ENCODE assay signal across 1 cellular context in the genomic region with DNA sequence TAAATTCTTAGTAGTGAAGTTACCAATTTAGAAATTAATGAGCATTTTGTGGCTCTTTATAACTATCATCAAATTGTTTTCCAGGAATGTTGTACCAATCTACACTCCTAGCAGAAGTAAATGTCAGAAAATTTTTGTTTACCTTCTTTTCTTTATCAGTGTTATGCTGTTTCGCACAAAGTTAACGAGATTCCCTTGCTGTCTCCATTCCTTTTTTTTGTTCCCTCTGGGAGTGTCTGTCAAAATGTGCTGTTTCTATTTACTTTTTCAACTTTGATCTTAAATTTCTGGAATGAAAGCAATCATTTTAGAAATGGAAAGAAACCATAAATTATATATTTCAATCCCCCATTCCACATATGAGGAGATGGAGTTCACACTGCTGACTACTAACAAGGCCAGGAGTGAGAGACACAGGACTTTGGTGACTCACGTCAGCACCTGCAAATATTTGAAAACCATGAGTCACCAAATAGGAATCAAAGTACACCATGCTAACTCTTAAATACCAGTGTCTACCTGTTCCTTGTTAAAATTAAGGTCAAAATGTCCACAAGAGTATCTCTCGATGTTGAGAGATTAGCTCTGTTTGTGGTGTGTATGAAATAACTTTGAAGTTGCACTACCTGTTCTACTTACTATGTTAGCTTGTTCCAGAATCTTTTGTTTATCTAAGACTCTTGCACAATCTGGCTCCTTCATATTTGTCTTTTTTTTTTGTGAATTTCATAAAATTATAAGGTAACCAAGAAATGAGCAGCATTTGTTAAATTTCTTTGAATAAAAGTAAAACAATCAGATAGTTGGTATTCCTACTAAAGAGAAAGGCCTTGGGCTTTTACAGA.
TF ChIP-seq lines count a peak whose summit lies in the region.

No MANE protein-coding gene starts in this region.

TF ChIP-seq in HepG2, 621 proteins besides CTCF, POLR2A, EP300 and RAD21 (continued from another document and continues in another):
- TF ChIP-seq, protein P1, sequence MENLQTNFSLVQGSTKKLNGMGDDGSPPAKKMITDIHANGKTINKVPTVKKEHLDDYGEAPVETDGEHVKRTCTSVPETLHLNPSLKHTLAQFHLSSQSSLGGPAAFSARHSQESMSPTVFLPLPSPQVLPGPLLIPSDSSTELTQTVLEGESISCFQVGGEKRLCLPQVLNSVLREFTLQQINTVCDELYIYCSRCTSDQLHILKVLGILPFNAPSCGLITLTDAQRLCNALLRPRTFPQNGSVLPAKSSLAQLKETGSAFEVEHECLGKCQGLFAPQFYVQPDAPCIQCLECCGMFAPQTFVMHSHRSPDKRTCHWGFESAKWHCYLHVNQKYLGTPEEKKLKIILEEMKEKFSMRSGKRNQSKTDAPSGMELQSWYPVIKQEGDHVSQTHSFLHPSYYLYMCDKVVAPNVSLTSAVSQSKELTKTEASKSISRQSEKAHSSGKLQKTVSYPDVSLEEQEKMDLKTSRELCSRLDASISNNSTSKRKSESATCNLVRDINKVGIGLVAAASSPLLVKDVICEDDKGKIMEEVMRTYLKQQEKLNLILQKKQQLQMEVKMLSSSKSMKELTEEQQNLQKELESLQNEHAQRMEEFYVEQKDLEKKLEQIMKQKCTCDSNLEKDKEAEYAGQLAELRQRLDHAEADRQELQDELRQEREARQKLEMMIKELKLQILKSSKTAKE (CRISPR knock-in tag; IDR thresholded peaks at IDR 0.05; ENCODE audit: borderline replicate concordance) = no peak
- TF ChIP-seq ATF7 (IDR thresholded peaks at IDR 0.05) (peak; percentile 65), ATF7 (CRISPR knock-in tag; IDR thresholded peaks at IDR 0.05) (peak; percentile 68; the same call in 1 of the 2 replicates), SPEN (CRISPR knock-in tag; IDR thresholded peaks at IDR 0.05; ENCODE audit: low read depth) (no peak), ZBTB21 (CRISPR knock-in tag; IDR thresholded peaks at IDR 0.05) (peak; percentile 58; the same call in 1 of the 2 replicates), NRL (CRISPR knock-in tag; IDR thresholded peaks at IDR 0.05; ENCODE audit: borderline replicate concordance) (no peak), RAD51 (IDR thresholded peaks at IDR 0.05; ENCODE audit: borderline replicate concordance) (no peak), ZSCAN22 (CRISPR knock-in tag; IDR thresholded peaks at IDR 0.05) (no peak), ZNF207 (IDR thresholded peaks at IDR 0.05; ENCODE audit: borderline replicate concordance) (no peak), ZNF670 (CRISPR knock-in tag; IDR thresholded peaks at IDR 0.05; ENCODE audit: borderline replicate concordance) (no peak), ARNT (IDR thresholded peaks at IDR 0.05) (no peak), TMF1 (CRISPR knock-in tag; IDR thresholded peaks at IDR 0.05; ENCODE audit: low read depth) (no peak), KDM2A (CRISPR knock-in tag; IDR thresholded peaks at IDR 0.05; ENCODE audit: borderline replicate concordance, low read depth) (no peak), ZNF616 (CRISPR knock-in tag; IDR thresholded peaks at IDR 0.05; ENCODE audit: low read depth) (no peak), ZNF776 (CRISPR knock-in tag; IDR thresholded peaks at IDR 0.05) (no peak), CCDC6 (CRISPR knock-in tag; IDR thresholded peaks at IDR 0.05) (no peak), ZNF614 (CRISPR knock-in tag; IDR thresholded peaks at IDR 0.05; ENCODE audit: borderline replicate concordance) (no peak), ZNF841 (CRISPR knock-in tag; IDR thresholded peaks at IDR 0.05; ENCODE audit: borderline replicate concordance) (no peak), RBM39 (IDR thresholded peaks at IDR 0.05; ENCODE audit: low read depth, low read length, poor library complexity, severe bottlenecking) (no peak), IRX3 (CRISPR knock-in tag; IDR thresholded peaks at IDR 0.05; ENCODE audit: borderline replicate concordance, low read depth) (no peak), CHCHD3 (CRISPR knock-in tag; IDR thresholded peaks at IDR 0.05) (no peak), NR1H2 (CRISPR knock-in tag; IDR thresholded peaks at IDR 0.05; ENCODE audit: borderline replicate concordance, low read depth) (no peak), HMG20B (CRISPR knock-in tag; conservative IDR thresholded peaks at IDR 0.05) (0 out of 2 replicates have a peak, but pooled peaks have one; percentile 39), ATRX (CRISPR knock-in tag; IDR thresholded peaks at IDR 0.05; ENCODE audit: borderline replicate concordance) (no peak), ZFP41 (CRISPR knock-in tag; IDR thresholded peaks at IDR 0.05; ENCODE audit: borderline replicate concordance) (no peak), ZMAT3 (CRISPR knock-in tag; conservative IDR thresholded peaks at IDR 0.05) (no peak), ZNF816 (CRISPR knock-in tag; IDR thresholded peaks at IDR 0.05; ENCODE audit: borderline replicate concordance) (0 out of 2 replicates have a peak, but pooled peaks have one; percentile 34), SRSF9 (IDR thresholded peaks at IDR 0.05; ENCODE audit: borderline replicate concordance, insufficient read depth, low read depth, low read length, poor library complexity, severe bottlenecking) (no peak), GTF2F1 (IDR thresholded peaks at IDR 0.05; ENCODE audit: low read length) (no peak), PHF21A (CRISPR knock-in tag; IDR thresholded peaks at IDR 0.05) (0 out of 2 replicates have a peak, but pooled peaks have one; percentile 30), ZNF430 (CRISPR knock-in tag; IDR thresholded peaks at IDR 0.05) (no peak), HDAC2 (CRISPR knock-in tag; IDR thresholded peaks at IDR 0.05) (peak; percentile 86), ZNF3 (CRISPR knock-in tag; IDR thresholded peaks at IDR 0.05) (no peak), RXRA (CRISPR knock-in tag; IDR thresholded peaks at IDR 0.05) (peak; percentile 54; the same call in 1 of the 2 replicates), PHF8 (CRISPR knock-in tag; IDR thresholded peaks at IDR 0.05) (peak; percentile 21; the same call in 1 of the 2 replicates), KDM5B (CRISPR knock-in tag; IDR thresholded peaks at IDR 0.05; ENCODE audit: borderline replicate concordance) (no peak), ZNF251 (CRISPR knock-in tag; IDR thresholded peaks at IDR 0.05) (no peak), RCOR2 (CRISPR knock-in tag; IDR thresholded peaks at IDR 0.05) (peak; percentile 87), ZNF543 (CRISPR knock-in tag; IDR thresholded peaks at IDR 0.05) (no peak), ZNF446 (CRISPR knock-in tag; IDR thresholded peaks at IDR 0.05) (no peak)
- TF ChIP-seq, protein P2, sequence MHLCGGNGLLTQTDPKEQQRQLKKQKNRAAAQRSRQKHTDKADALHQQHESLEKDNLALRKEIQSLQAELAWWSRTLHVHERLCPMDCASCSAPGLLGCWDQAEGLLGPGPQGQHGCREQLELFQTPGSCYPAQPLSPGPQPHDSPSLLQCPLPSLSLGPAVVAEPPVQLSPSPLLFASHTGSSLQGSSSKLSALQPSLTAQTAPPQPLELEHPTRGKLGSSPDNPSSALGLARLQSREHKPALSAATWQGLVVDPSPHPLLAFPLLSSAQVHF (CRISPR knock-in tag; IDR thresholded peaks at IDR 0.05) = no peak
- TF ChIP-seq, protein P3, sequence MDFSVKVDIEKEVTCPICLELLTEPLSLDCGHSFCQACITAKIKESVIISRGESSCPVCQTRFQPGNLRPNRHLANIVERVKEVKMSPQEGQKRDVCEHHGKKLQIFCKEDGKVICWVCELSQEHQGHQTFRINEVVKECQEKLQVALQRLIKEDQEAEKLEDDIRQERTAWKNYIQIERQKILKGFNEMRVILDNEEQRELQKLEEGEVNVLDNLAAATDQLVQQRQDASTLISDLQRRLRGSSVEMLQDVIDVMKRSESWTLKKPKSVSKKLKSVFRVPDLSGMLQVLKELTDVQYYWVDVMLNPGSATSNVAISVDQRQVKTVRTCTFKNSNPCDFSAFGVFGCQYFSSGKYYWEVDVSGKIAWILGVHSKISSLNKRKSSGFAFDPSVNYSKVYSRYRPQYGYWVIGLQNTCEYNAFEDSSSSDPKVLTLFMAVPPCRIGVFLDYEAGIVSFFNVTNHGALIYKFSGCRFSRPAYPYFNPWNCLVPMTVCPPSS (IDR thresholded peaks at IDR 0.05) = no peak
- TF ChIP-seq, protein P4, sequence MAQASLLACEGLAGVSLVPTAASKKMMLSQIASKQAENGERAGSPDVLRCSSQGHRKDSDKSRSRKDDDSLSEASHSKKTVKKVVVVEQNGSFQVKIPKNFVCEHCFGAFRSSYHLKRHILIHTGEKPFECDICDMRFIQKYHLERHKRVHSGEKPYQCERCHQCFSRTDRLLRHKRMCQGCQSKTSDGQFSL (CRISPR knock-in tag; IDR thresholded peaks at IDR 0.05) = no peak
- TF ChIP-seq, protein P5, sequence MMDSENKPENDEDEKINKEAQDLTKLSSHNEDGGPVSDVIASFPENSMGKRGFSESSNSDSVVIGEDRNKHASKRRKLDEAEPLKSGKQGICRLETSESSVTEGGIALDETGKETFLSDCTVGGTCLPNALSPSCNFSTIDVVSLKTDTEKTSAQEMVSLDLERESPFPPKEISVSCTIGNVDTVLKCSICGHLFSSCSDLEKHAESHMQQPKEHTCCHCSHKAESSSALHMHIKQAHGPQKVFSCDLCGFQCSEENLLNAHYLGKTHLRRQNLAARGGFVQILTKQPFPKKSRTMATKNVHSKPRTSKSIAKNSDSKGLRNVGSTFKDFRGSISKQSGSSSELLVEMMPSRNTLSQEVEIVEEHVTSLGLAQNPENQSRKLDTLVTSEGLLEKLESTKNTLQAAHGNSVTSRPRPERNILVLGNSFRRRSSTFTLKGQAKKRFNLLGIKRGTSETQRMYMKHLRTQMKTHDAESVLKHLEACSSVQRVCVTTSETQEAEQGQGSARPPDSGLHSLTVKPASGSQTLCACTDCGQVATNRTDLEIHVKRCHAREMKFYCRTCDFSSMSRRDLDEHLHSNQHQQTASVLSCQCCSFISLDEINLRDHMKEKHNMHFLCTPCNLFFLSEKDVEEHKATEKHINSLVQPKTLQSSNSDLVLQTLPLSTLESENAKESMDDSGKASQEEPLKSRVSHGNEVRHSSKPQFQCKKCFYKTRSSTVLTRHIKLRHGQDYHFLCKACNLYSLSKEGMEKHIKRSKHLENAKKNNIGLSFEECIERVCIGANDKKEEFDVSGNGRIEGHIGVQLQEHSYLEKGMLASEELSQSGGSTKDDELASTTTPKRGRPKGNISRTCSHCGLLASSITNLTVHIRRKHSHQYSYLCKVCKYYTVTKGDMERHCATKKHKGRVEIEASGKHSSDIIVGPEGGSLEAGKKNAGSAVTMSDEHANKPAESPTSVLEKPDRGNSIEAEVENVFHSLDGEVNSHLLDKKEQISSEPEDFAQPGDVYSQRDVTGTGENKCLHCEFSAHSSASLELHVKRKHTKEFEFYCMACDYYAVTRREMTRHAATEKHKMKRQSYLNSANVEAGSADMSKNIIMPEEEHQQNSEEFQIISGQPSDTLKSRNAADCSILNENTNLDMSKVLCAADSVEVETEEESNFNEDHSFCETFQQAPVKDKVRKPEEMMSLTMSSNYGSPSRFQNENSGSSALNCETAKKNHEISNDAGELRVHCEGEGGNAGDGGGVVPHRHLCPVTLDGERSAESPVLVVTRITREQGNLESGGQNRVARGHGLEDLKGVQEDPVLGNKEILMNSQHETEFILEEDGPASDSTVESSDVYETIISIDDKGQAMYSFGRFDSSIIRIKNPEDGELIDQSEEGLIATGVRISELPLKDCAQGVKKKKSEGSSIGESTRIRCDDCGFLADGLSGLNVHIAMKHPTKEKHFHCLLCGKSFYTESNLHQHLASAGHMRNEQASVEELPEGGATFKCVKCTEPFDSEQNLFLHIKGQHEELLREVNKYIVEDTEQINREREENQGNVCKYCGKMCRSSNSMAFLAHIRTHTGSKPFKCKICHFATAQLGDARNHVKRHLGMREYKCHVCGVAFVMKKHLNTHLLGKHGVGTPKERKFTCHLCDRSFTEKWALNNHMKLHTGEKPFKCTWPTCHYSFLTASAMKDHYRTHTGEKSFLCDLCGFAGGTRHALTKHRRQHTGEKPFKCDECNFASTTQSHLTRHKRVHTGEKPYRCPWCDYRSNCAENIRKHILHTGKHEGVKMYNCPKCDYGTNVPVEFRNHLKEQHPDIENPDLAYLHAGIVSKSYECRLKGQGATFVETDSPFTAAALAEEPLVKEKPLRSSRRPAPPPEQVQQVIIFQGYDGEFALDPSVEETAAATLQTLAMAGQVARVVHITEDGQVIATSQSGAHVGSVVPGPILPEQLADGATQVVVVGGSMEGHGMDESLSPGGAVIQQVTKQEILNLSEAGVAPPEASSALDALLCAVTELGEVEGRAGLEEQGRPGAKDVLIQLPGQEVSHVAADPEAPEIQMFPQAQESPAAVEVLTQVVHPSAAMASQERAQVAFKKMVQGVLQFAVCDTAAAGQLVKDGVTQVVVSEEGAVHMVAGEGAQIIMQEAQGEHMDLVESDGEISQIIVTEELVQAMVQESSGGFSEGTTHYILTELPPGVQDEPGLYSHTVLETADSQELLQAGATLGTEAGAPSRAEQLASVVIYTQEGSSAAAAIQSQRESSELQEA (CRISPR knock-in tag; IDR thresholded peaks at IDR 0.05; ENCODE audit: not compliant biosample characterization) = no peak
